23 cellular contexts compared by ENCODE assay signal in genomic region chr5:111425205-111425604, GRCh38.
"Had no signal": no experiment of that assay in that cellular context is flagged by ENCODE, and none has a peak within 500 bp of the region (broad histone marks: within the 10 kb centered on the region; RNA-seq: fewer than 3 reads in every experiment).

No MANE protein-coding gene starts in this region.

- ATAC-seq: activated CD4-positive, alpha-beta T cell treated with anti-CD3 and anti-CD28 coated beads for 36 hours; activated CD8-positive, alpha-beta memory T cell treated with anti-CD3 and anti-CD28 coated beads, Interleukin-2, amount 10 ng/mL, durations not matched to agents 7 days and 5 days; activated CD8-positive, alpha-beta T cell treated with anti-CD3 and anti-CD28 coated beads, Interleukin-2, amount 10 ng/mL, durations not matched to agents 7 days and 5 days; activated naive CD4-positive, alpha-beta T cell treated with anti-CD3 and anti-CD28 coated beads, Interleukin-2, amount 50 U/mL, for 72 hours; esophagus mucosa; heart left ventricle had no signal

- DNase-seq: activated CD4-positive, alpha-beta memory T cell treated with anti-CD3 and anti-CD28 coated beads for 36 hours; activated CD4-positive, alpha-beta T cell treated with anti-CD3 and anti-CD28 coated beads for 36 hours; activated CD4-positive, alpha-beta T cell treated with anti-CD3 and anti-CD28 coated beads, Interleukin-2, amount 10 ng/mL, durations not matched to agents 24 days and 14 days; activated CD4-positive, CD25-positive, alpha-beta regulatory T cell; activated CD4-positive, CD25-positive, alpha-beta regulatory T cell treated with anti-CD3 and anti-CD28 coated beads, Interleukin-2, amount 50 U/mL, for 72 hours; activated CD8-positive, alpha-beta memory T cell treated with anti-CD3 and anti-CD28 coated beads, Interleukin-2, amount 10 ng/mL, durations not matched to agents 7 days and 5 days; activated CD8-positive, alpha-beta memory T cell treated with anti-CD3 and anti-CD28 coated beads, Interleukin-2, amount 50 U/mL, for 4 hours; activated CD8-positive, alpha-beta T cell treated with anti-CD3 and anti-CD28 coated beads, Interleukin-2, amount 10 ng/mL, durations not matched to agents 7 days and 5 days; activated effector memory CD4-positive, alpha-beta T cell treated with anti-CD3 and anti-CD28 coated beads, Interleukin-2, amount 50 U/mL, for 16 hours; activated naive CD4-positive, alpha-beta T cell treated with anti-CD3 and anti-CD28 coated beads, Interleukin-2, amount 10 ng/mL, durations not matched to agents 7 days and 5 days; activated naive CD8-positive, alpha-beta T cell treated with anti-CD3 and anti-CD28 coated beads, Interleukin-2, amount 10 ng/mL, durations not matched to agents 7 days and 5 days; activated T-cell treated with anti-CD3 and anti-CD28 coated beads, Interleukin-2, amount 50 U/mL, for 1 hour; activated T-cell treated with anti-CD3 and anti-CD28 coated beads, Interleukin-2, amount 50 U/mL, for 48 hours; dorsolateral prefrontal cortex; effector memory CD4-positive, alpha-beta T cell; endodermal cell; foreskin fibroblast; heart left ventricle; hypothalamus; T1000; WERI-Rb-1 had no signal
